In genomic region chr5:80408475-80408875, GRCh38 we compare ENCODE assay signal across 8 cellular contexts. TPM values are rescaled to one million over a fixed set of nuclear protein-coding genes. Genes with fewer than 3 reads are reported as not detected.
DNase-seq lines count a peak whose midpoint lies in the region; ATAC-seq, FAIRE-seq and TF ChIP-seq lines count a peak whose summit lies in the region.

No MANE protein-coding gene starts in this region.

- H3K4me1 ChIP-seq in foreskin keratinocyte, result peaks cover 14% of the 10 kb centered on the region

- peaks cover 1% of the 10 kb centered on the region for H3K36me3 Mint-ChIP-seq in activated T-helper 1 cell treated with anti-CD3 and anti-CD28 coated beads, Interleukin-12 subunit alpha, Interleukin-12 subunit beta, Interleukin-2, Interleukin-4 antibody, amounts not matched to agents 30 ng/mL and 10 ng/mL and 1 ng/mL, durations not matched to agents 14 hours and 24 hours and 36 hours (ENCODE audit: low read depth)

- ATAC-seq in HG02943 (IDR thresholded peaks at IDR 0.05; ENCODE audit: low read depth, unreplicated experiment), result peak; percentile 44
- peak; percentile 75 for ATAC-seq in foreskin keratinocyte
- ATAC-seq in omental fat pad (ENCODE audit: low FRiP score), result peak; percentile 80

- peak overlapping the region; percentile 82 for H3K27ac ChIP-seq in foreskin keratinocyte

- H3K27me3 Mint-ChIP-seq in activated T-helper 1 cell treated with anti-CD3 and anti-CD28 coated beads, Interleukin-12 subunit alpha, Interleukin-12 subunit beta, Interleukin-2, Interleukin-4 antibody, amounts not matched to agents 30 ng/mL and 10 ng/mL and 1 ng/mL, durations not matched to agents 14 hours and 24 hours and 36 hours (ENCODE audit: insufficient read depth), result peaks cover 6% of the 10 kb centered on the region

- FAIRE-seq in urothelium cell line (lab: Jason Lieb, UNC), result no peak

- H3K27me3 ChIP-seq in foreskin keratinocyte, result no peaks in the 10 kb centered on the region

- TF ChIP-seq CTCF in AG04449 (IDR thresholded peaks at IDR 0.05; ENCODE audit: insufficient read depth, low read length, missing control alignments), result peak; percentile 49
- TF ChIP-seq CTCF in GM12875 (IDR thresholded peaks at IDR 0.05; ENCODE audit: borderline replicate concordance, insufficient read depth, low read depth, low read length), result peak; percentile 49
- no peak for TF ChIP-seq CTCF in foreskin keratinocyte (conservative IDR thresholded peaks at IDR 0.05)
- TF ChIP-seq CTCF in omental fat pad (IDR thresholded peaks at IDR 0.05), result no peak

- H3K4me3 Mint-ChIP-seq in activated T-helper 1 cell treated with anti-CD3 and anti-CD28 coated beads, Interleukin-12 subunit alpha, Interleukin-12 subunit beta, Interleukin-2, Interleukin-4 antibody, amounts not matched to agents 30 ng/mL and 10 ng/mL and 1 ng/mL, durations not matched to agents 14 hours and 24 hours and 36 hours, result peak overlapping the region; percentile 96

- peaks cover 25% of the 10 kb centered on the region for H3K4me1 Mint-ChIP-seq in activated T-helper 1 cell treated with anti-CD3 and anti-CD28 coated beads, Interleukin-12 subunit alpha, Interleukin-12 subunit beta, Interleukin-2, Interleukin-4 antibody, amounts not matched to agents 30 ng/mL and 10 ng/mL and 1 ng/mL, durations not matched to agents 14 hours and 24 hours and 36 hours (ENCODE audit: low read depth)

- no peaks in the 10 kb centered on the region for H3K9me3 Mint-ChIP-seq in activated T-helper 1 cell treated with anti-CD3 and anti-CD28 coated beads, Interleukin-12 subunit alpha, Interleukin-12 subunit beta, Interleukin-2, Interleukin-4 antibody, amounts not matched to agents 30 ng/mL and 10 ng/mL and 1 ng/mL, durations not matched to agents 14 hours and 24 hours and 36 hours

- POLR2A ChIA-PET in AG04449 (lab: Yijun Ruan, JAX), result no interaction called here

- H3K4me3 ChIP-seq in AG04449 (ENCODE audit: low read depth, low read length), result peak overlapping the region; percentile 78
- peak overlapping the region; percentile 83 for H3K4me3 ChIP-seq in GM12875 (ENCODE audit: low read depth, low read length)

- H3K27ac Mint-ChIP-seq in activated T-helper 1 cell treated with anti-CD3 and anti-CD28 coated beads, Interleukin-12 subunit alpha, Interleukin-12 subunit beta, Interleukin-2, Interleukin-4 antibody, amounts not matched to agents 30 ng/mL and 10 ng/mL and 1 ng/mL, durations not matched to agents 14 hours and 24 hours and 36 hours, result no peak overlapping the region

- CTCF ChIA-PET in AG04449 (lab: Yijun Ruan, JAX), result no interaction called here

- DNase-seq in AG04449 (ENCODE audit: low read depth, low spot score) (no peak), NCI-H510A treated with DMSO at 0.1 percent for 48 hours (lab: John Stamatoyannopoulos, UW) (peak; percentile 26), foreskin keratinocyte (no peak), omental fat pad (ENCODE audit: low spot score) (no peak), urothelium cell line (ENCODE audit: low spot score) (peak; percentile 77)
- DNase-seq in activated T-helper 1 cell treated with anti-CD3 and anti-CD28 coated beads, Interleukin-12 subunit alpha, Interleukin-12 subunit beta, Interleukin-2, Interleukin-4 antibody, amounts not matched to agents 30 ng/mL and 10 ng/mL and 1 ng/mL, durations not matched to agents 14 hours and 24 hours and 36 hours (ENCODE audit: low spot score), result peak; percentile 34

- intact Hi-C loops in activated T-helper 1 cell treated with anti-CD3 and anti-CD28 coated beads, Interleukin-12 subunit alpha, Interleukin-12 subunit beta, Interleukin-2, Interleukin-4 antibody, amounts not matched to agents 30 ng/mL and 10 ng/mL and 1 ng/mL, durations not matched to agents 14 hours and 24 hours and 36 hours (cut with micrococcal nuclease), result loop anchor here (1.0 to 5.0 kb wide), 8 partner anchors 74 to 1171 kb away; partner anchors contain the start of genes JMY and SERINC5

RNA-seq across cellular contexts. Expression of gene ZFYVE16, which starts 0.6 kb away (rescaled TPM):
- total RNA-seq in activated T-helper 1 cell treated with anti-CD3 and anti-CD28 coated beads, Interleukin-12 subunit alpha, Interleukin-12 subunit beta, Interleukin-2, Interleukin-4 antibody, amounts not matched to agents 30 ng/mL and 10 ng/mL and 1 ng/mL, durations not matched to agents 14 hours and 24 hours and 36 hours, result 9.4 and 10.3 TPM in 2 replicates
- total RNA-seq in foreskin keratinocyte, result 18.2 and 20.0 TPM in 2 replicates
- 4.3 and 5.3 TPM in 2 replicates for polyA plus RNA-seq in foreskin keratinocyte
- total RNA-seq in omental fat pad, result 10 to 100 TPM; 24.2 to 71.2 (median 30.5) TPM

Comparison
In these comparisons a context has a peak if more than half of its experiments do, and no peak if none do; other contexts are left out.
1. DNase-seq: peak in NCI-H510A treated with DMSO at 0.1 percent for 48 hours (single experiment), activated T-helper 1 cell treated with anti-CD3 and anti-CD28 coated beads, Interleukin-12 subunit alpha, Interleukin-12 subunit beta, Interleukin-2, Interleukin-4 antibody, amounts not matched to agents 30 ng/mL and 10 ng/mL and 1 ng/mL, durations not matched to agents 14 hours and 24 hours and 36 hours (single experiment) and urothelium cell line (single experiment); none in AG04449 (single experiment), foreskin keratinocyte (0 of 2) and omental fat pad (single experiment).
2. CTCF ChIP-seq: peak in AG04449 (single experiment) and GM12875 (single experiment); none in foreskin keratinocyte (single experiment) and omental fat pad (0 of 3).
3. Peak in every context shown above with its lines, with median percentiles within 50 percentile points of each other: ATAC-seq.